In genomic region chr3:115322901-115323300, GRCh38 we compare ENCODE assay signal across 26 cellular contexts.
"Had no signal": no experiment of that assay in that cellular context is flagged by ENCODE, and none has a peak within 500 bp of the region (broad histone marks: within the 10 kb centered on the region; RNA-seq: fewer than 3 reads in every experiment).

No MANE protein-coding gene starts in this region.

- H3K4me1 ChIP-seq: ascending aorta, colonic mucosa, gastroesophageal sphincter had no signal

- H3K9me3 ChIP-seq: ascending aorta, colonic mucosa, esophagus squamous epithelium, gastroesophageal sphincter had no signal

- ATAC-seq: activated CD4-positive, alpha-beta T cell treated with anti-CD3 and anti-CD28 coated beads for 36 hours; activated CD4-positive, CD25-positive, alpha-beta regulatory T cell treated with anti-CD3 and anti-CD28 coated beads, Interleukin-2, amount 50 U/mL, for 24 hours; activated CD8-positive, alpha-beta memory T cell treated with anti-CD3 and anti-CD28 coated beads, Interleukin-2, amount 10 ng/mL, durations not matched to agents 7 days and 5 days; activated CD8-positive, alpha-beta T cell treated with anti-CD3 and anti-CD28 coated beads, Interleukin-2, amount 10 ng/mL, durations not matched to agents 7 days and 5 days; activated naive CD4-positive, alpha-beta T cell treated with anti-CD3 and anti-CD28 coated beads, Interleukin-2, amount 50 U/mL, for 72 hours; gastroesophageal sphincter; T-helper 17 cell had no signal

- H3K27me3 ChIP-seq: ascending aorta, brain microvascular endothelial cell, colonic mucosa, esophagus squamous epithelium, gastroesophageal sphincter had no signal

- H3K4me3 ChIP-seq: ascending aorta, colonic mucosa, esophagus squamous epithelium, gastroesophageal sphincter had no signal

- H3K36me3 ChIP-seq: ascending aorta, brain microvascular endothelial cell, colonic mucosa, esophagus squamous epithelium, gastroesophageal sphincter, WERI-Rb-1 had no signal

- H3K27ac ChIP-seq: ascending aorta, brain microvascular endothelial cell, colonic mucosa, epithelial cell of prostate, esophagus squamous epithelium, gastroesophageal sphincter, WERI-Rb-1 had no signal

- DNase-seq: activated B cell treated with CpG ODN at 0.5 μM for 24 hours; activated CD4-positive, alpha-beta memory T cell treated with anti-CD3 and anti-CD28 coated beads for 36 hours; activated CD4-positive, alpha-beta T cell treated with anti-CD3 and anti-CD28 coated beads for 36 hours; activated CD4-positive, alpha-beta T cell treated with anti-CD3 and anti-CD28 coated beads, Interleukin-2, amount 10 ng/mL, durations not matched to agents 24 days and 14 days; activated CD8-positive, alpha-beta memory T cell treated with anti-CD3 and anti-CD28 coated beads, Interleukin-2, amount 10 ng/mL, durations not matched to agents 7 days and 5 days; activated CD8-positive, alpha-beta memory T cell treated with anti-CD3 and anti-CD28 coated beads, Interleukin-2, amount 50 U/mL, for 4 hours; activated CD8-positive, alpha-beta T cell treated with anti-CD3 and anti-CD28 coated beads, Interleukin-2, amount 10 ng/mL, durations not matched to agents 7 days and 5 days; activated effector memory CD4-positive, alpha-beta T cell treated with anti-CD3 and anti-CD28 coated beads, Interleukin-2, amount 50 U/mL, for 16 hours; activated naive CD4-positive, alpha-beta T cell treated with anti-CD3 and anti-CD28 coated beads, Interleukin-2, amount 10 ng/mL, durations not matched to agents 7 days and 5 days; activated naive CD8-positive, alpha-beta T cell treated with anti-CD3 and anti-CD28 coated beads, Interleukin-2, amount 10 ng/mL, durations not matched to agents 7 days and 5 days; activated T-cell treated with anti-CD3 and anti-CD28 coated beads, Interleukin-2, amount 50 U/mL, for 1 hour; activated T-cell treated with anti-CD3 and anti-CD28 coated beads, Interleukin-2, amount 50 U/mL, for 48 hours; brain microvascular endothelial cell; colonic mucosa; effector CD8-positive, alpha-beta T cell; esophagus squamous epithelium; foreskin melanocyte; T-helper 1 cell; T-helper 17 cell; T1000; WERI-Rb-1 had no signal
